Comparison of ENCODE assay signal across 8 cellular contexts in genomic region chr4:174522183-174523002, GRCh38. TPM values are rescaled to one million over a fixed set of nuclear protein-coding genes. Genes with fewer than 3 reads are reported as not detected.
DNase-seq lines count a peak whose midpoint lies in the region; ATAC-seq, FAIRE-seq and TF ChIP-seq lines count a peak whose summit lies in the region.

TSS of gene HPGD (minus strand) at chr4:174522488. CDS start at chr4:174522451, 37 bp downstream.

- no peak for FAIRE-seq in D721Med (lab: Jason Lieb, UNC)

- H3K36me3 ChIP-seq in BJ (ENCODE audit: control insufficient read depth, insufficient read depth, low read length), result no peaks in the 10 kb centered on the region
- H3K36me3 ChIP-seq in adrenal gland (replicated peaks in 1 of 2), result no peaks in the 10 kb centered on the region
- H3K36me3 ChIP-seq in iPS DF 6.9 (ENCODE audit: control insufficient read depth, insufficient read depth, low read length), result no peaks in the 10 kb centered on the region
- no peaks in the 10 kb centered on the region for H3K36me3 ChIP-seq in skeletal muscle tissue (ENCODE audit: control insufficient read depth in 3 of 3, insufficient read depth in 3 of 3, low read length in 3 of 3)

- H3K27ac Mint-ChIP-seq in T-helper 1 cell treated with Interleukin-12 subunit alpha and Interleukin-12 subunit beta and Interleukin-4 antibody, amounts not matched to agents 30 μg/mL and 1 μg/mL, for 36 hours, result peak within 1 kb of the TSS; percentile 72

- H3K4me1 ChIP-seq in adrenal gland (replicated peaks in 1 of 2), result peaks cover 4 to 22% of the 10 kb centered on the region in 2 donors
- no peaks in the 10 kb centered on the region for H3K4me1 ChIP-seq in iPS DF 6.9 (ENCODE audit: control insufficient read depth, insufficient read depth, low read length)
- peaks cover 5 to 13% (median 10%) of the 10 kb centered on the region in 3 donors for H3K4me1 ChIP-seq in skeletal muscle tissue (ENCODE audit: control insufficient read depth in 3 of 3, insufficient read depth in 3 of 3, low read length in 3 of 3)

- H3K27ac ChIP-seq in adrenal gland (peak within 1 kb of the TSS in 1 of 5 donors; percentile 45), iPS DF 6.9 (ENCODE audit: low read length) (no peak within 1 kb of the TSS), skeletal muscle tissue (ENCODE audit: low read depth, low read length) (peak within 1 kb of the TSS; percentile 3)

- H3K9me3 Mint-ChIP-seq in T-helper 1 cell treated with Interleukin-12 subunit alpha and Interleukin-12 subunit beta and Interleukin-4 antibody, amounts not matched to agents 30 μg/mL and 1 μg/mL, for 36 hours, result no peaks in the 10 kb centered on the region

- ATAC-seq in GM19455 (IDR thresholded peaks at IDR 0.05; ENCODE audit: unreplicated experiment) (peak; percentile 72), HG03571 (IDR thresholded peaks at IDR 0.05; ENCODE audit: unreplicated experiment) (peak; percentile 50)

- H3K4me3 ChIP-seq in BJ (ENCODE audit: low read depth, low read length), result peak within 1 kb of the TSS; percentile 27
- peak within 1 kb of the TSS; percentile 0 to 46 (median 17) for H3K4me3 ChIP-seq in adrenal gland
- H3K4me3 ChIP-seq in iPS DF 6.9 (ENCODE audit: low read length), result peak within 1 kb of the TSS; percentile 52; the same call in 1 of the 2 replicates
- H3K4me3 ChIP-seq in skeletal muscle tissue (ENCODE audit: low read length in 3 of 3), result peak within 1 kb of the TSS; percentile 69 to 77 (median 75)

- H3K36me3 Mint-ChIP-seq in T-helper 1 cell treated with Interleukin-12 subunit alpha and Interleukin-12 subunit beta and Interleukin-4 antibody, amounts not matched to agents 30 μg/mL and 1 μg/mL, for 36 hours (ENCODE audit: low read depth), result peaks cover 2% of the 10 kb centered on the region

- H3K27me3 Mint-ChIP-seq in T-helper 1 cell treated with Interleukin-12 subunit alpha and Interleukin-12 subunit beta and Interleukin-4 antibody, amounts not matched to agents 30 μg/mL and 1 μg/mL, for 36 hours (ENCODE audit: low read depth), result peaks cover 61% of the 10 kb centered on the region

- no peak for DNase-seq in BJ (ENCODE audit: low read depth)
- DNase-seq in adrenal gland, result peak; percentile 29 to 81 (median 52)
- DNase-seq in iPS DF 6.9 (ENCODE audit: low read depth, low spot score), result no peak
- no peak for DNase-seq in D721Med (ENCODE audit: insufficient read length, low spot score)

- no peaks in the 10 kb centered on the region for H3K9me3 ChIP-seq in adrenal gland (replicated peaks in 1 of 3)
- no peaks in the 10 kb centered on the region for H3K9me3 ChIP-seq in iPS DF 6.9 (ENCODE audit: control insufficient read depth, insufficient read depth, low read length)
- no peaks in the 10 kb centered on the region for H3K9me3 ChIP-seq in skeletal muscle tissue (ENCODE audit: control insufficient read depth in 3 of 3, low read length in 3 of 3)

- H3K9ac ChIP-seq in skeletal muscle tissue (ENCODE audit: low read depth in 1 of 3, low read length in 3 of 3), result peak within 1 kb of the TSS; percentile 47 to 73 (median 66)

- POLR2A ChIA-PET in BJ (lab: Charles Lee), result no interaction called here

- WGBS in adrenal gland, 4 donors, result 0 to 5% (median 1%) methylated on average over 6 to 60 of the region's 60 CpGs
- WGBS in iPS DF 6.9 (ENCODE audit: insufficient coverage, insufficient read length), result no CpG with 5 or more reads among the region's 60 CpGs

- intact Hi-C loops in adrenal gland (cut with DNase I), result no loop called here

- H3K27me3 ChIP-seq in BJ (ENCODE audit: control insufficient read depth, insufficient read depth, low read length) (peaks cover 9% of the 10 kb centered on the region), adrenal gland (no peaks in the 10 kb centered on the region), iPS DF 6.9 (ENCODE audit: control insufficient read depth, insufficient read depth, low read length) (peaks cover 9% of the 10 kb centered on the region; the same call in 1 of the 2 replicates), skeletal muscle tissue (ENCODE audit: control insufficient read depth in 3 of 3, insufficient read depth in 3 of 3, low read length in 3 of 3) (peaks cover 0 to 5% (median 0%) of the 10 kb centered on the region in 3 donors)

- H3K4me3 Mint-ChIP-seq in T-helper 1 cell treated with Interleukin-12 subunit alpha and Interleukin-12 subunit beta and Interleukin-4 antibody, amounts not matched to agents 30 μg/mL and 1 μg/mL, for 36 hours, result peak within 1 kb of the TSS; percentile 85

- no peak for TF ChIP-seq POLR2A in adrenal gland (IDR thresholded peaks at IDR 0.05)

- TF ChIP-seq CTCF in BJ (IDR thresholded peaks at IDR 0.05; ENCODE audit: insufficient read depth, low read depth, low read length) (no peak), adrenal gland (IDR thresholded peaks at IDR 0.05) (no peak), D721Med (IDR thresholded peaks at IDR 0.05; ENCODE audit: insufficient read depth, missing control alignments) (no peak)

- CTCF ChIA-PET in BJ (lab: Yijun Ruan, JAX), result interaction anchor here (0.6 to 0.8 kb wide), 2 partner anchors 31 to 176 kb away, joined by 3 to 4 read pairs; no protein-coding TSS in a partner anchor

- H3K4me1 Mint-ChIP-seq in T-helper 1 cell treated with Interleukin-12 subunit alpha and Interleukin-12 subunit beta and Interleukin-4 antibody, amounts not matched to agents 30 μg/mL and 1 μg/mL, for 36 hours (ENCODE audit: low read depth), result peaks cover 15% of the 10 kb centered on the region

RNA-seq across cellular contexts. Expression of gene HPGD, which starts in this region (rescaled TPM):
- polyA plus RNA-seq in BJ (2011; rRNA removed), result not detected in 2 replicates
- not detected in 2 replicates for polyA minus RNA-seq in BJ (2011; rRNA and poly(A)+ RNA removed)
- 10 to 100 TPM in 5 of 8 donors, 1 to 10 TPM in 3; 3.6 to 78.5 (median 19.7) TPM for total RNA-seq in adrenal gland
- 10 to 100 TPM; 12.0 to 17.9 (median 14.7) TPM for polyA plus RNA-seq in adrenal gland
- 5.7 TPM for total RNA-seq in skeletal muscle tissue

Comparison
In these comparisons a context has a peak if more than half of its experiments do, and no peak if none do; other contexts are left out.
1. RNA of gene HPGD (polyA plus RNA-seq): 12.0 to 17.9 TPM in adrenal gland; not detected in BJ; every median in the first group is over 10 times any median in the second.
2. DNase-seq: peak in adrenal gland (7 of 7); none in BJ (single experiment), iPS DF 6.9 (single experiment) and D721Med (single experiment).
3. H3K4me3 ChIP-seq: peak in every context shown above with its lines; median percentile 75 in skeletal muscle tissue; 52 in iPS DF 6.9; 27 in BJ; 17 in adrenal gland.